1 cellular context compared by ENCODE assay signal in genomic region chr11:34654491-34655334, GRCh38.
TF ChIP-seq lines count a peak whose summit lies in the region.

No MANE protein-coding gene starts in this region.

TF ChIP-seq in A549, 52 proteins besides CTCF, POLR2A, EP300 and RAD21 (continued from another document):
- TF ChIP-seq BCL3 (IDR thresholded peaks at IDR 0.05): peak; percentile 97; the same call in 2 of the 3 replicates
- peak; percentile 44; the same call in 1 of the 2 replicates for TF ChIP-seq RARB (CRISPR knock-in tag; IDR thresholded peaks at IDR 0.05)
- TF ChIP-seq ZFP36 (IDR thresholded peaks at IDR 0.05; ENCODE audit: borderline replicate concordance, partially characterized antibody): no peak
- TF ChIP-seq PHF8 (IDR thresholded peaks at IDR 0.05; ENCODE audit: borderline replicate concordance, low read depth): no peak
- peak; percentile 90; the same call in 1 of the 2 replicates for TF ChIP-seq MYC (IDR thresholded peaks at IDR 0.05; ENCODE audit: borderline replicate concordance, low read length)
- peak; percentile 71 for TF ChIP-seq FOSL2 (IDR thresholded peaks at IDR 0.05)
- peak; percentile 55 for TF ChIP-seq FOSL2 (CRISPR knock-in tag; IDR thresholded peaks at IDR 0.05)
- no peak for TF ChIP-seq KDM5A (IDR thresholded peaks at IDR 0.05)
- TF ChIP-seq BHLHE40 (IDR thresholded peaks at IDR 0.05; ENCODE audit: low read depth, low read length): no peak
- TF ChIP-seq CBX8 (IDR thresholded peaks at IDR 0.05): no peak
- no peak for TF ChIP-seq HDAC2 (IDR thresholded peaks at IDR 0.05)
- no peak for TF ChIP-seq KDM1A (IDR thresholded peaks at IDR 0.05; ENCODE audit: low read depth)
- 0 out of 2 replicates have a peak, but pooled peaks have one; percentile 5 for TF ChIP-seq NFE2L2 (conservative IDR thresholded peaks at IDR 0.05; ENCODE audit: low read length)
- peak; percentile 93 to 95 for TF ChIP-seq JUN (IDR thresholded peaks at IDR 0.05)
- TF ChIP-seq REST (IDR thresholded peaks at IDR 0.05): no peak
- TF ChIP-seq POLR2AphosphoS2 (conservative IDR thresholded peaks at IDR 0.05; ENCODE audit: low read length): no peak
- TF ChIP-seq ZNF302 (CRISPR knock-in tag; IDR thresholded peaks at IDR 0.05): peak; percentile 69
- TF ChIP-seq RNF2 (IDR thresholded peaks at IDR 0.05; ENCODE audit: borderline replicate concordance, low read depth): no peak
- peak; percentile 60; the same call in 1 of the 2 replicates for TF ChIP-seq ESRRA (IDR thresholded peaks at IDR 0.05; ENCODE audit: borderline replicate concordance, low read length)
- TF ChIP-seq HMGXB4 (CRISPR knock-in tag; IDR thresholded peaks at IDR 0.05; ENCODE audit: borderline replicate concordance): no peak
- TF ChIP-seq ZSCAN20 (CRISPR knock-in tag; IDR thresholded peaks at IDR 0.05): 0 out of 2 replicates have a peak, but pooled peaks have one; percentile 59
- TF ChIP-seq EHF (CRISPR knock-in tag; IDR thresholded peaks at IDR 0.05): peak; percentile 89
- TF ChIP-seq MAFK (IDR thresholded peaks at IDR 0.05; ENCODE audit: partially characterized antibody): no peak
- peak; percentile 99 for TF ChIP-seq HOXB5 (CRISPR knock-in tag; IDR thresholded peaks at IDR 0.05)
- TF ChIP-seq HES2 (IDR thresholded peaks at IDR 0.05): peak; percentile 100
- peak; percentile 99 for TF ChIP-seq GATA3 (IDR thresholded peaks at IDR 0.05; ENCODE audit: borderline replicate concordance)
- no peak for TF ChIP-seq FOSB (CRISPR knock-in tag; IDR thresholded peaks at IDR 0.05)
- TF ChIP-seq E2F6 (IDR thresholded peaks at IDR 0.05; ENCODE audit: borderline replicate concordance, low read depth): 0 out of 2 replicates have a peak, but pooled peaks have one; percentile 43
- peak; percentile 88 for TF ChIP-seq HOXB13 (CRISPR knock-in tag; IDR thresholded peaks at IDR 0.05; ENCODE audit: low read depth)
